In the genomic region with DNA sequence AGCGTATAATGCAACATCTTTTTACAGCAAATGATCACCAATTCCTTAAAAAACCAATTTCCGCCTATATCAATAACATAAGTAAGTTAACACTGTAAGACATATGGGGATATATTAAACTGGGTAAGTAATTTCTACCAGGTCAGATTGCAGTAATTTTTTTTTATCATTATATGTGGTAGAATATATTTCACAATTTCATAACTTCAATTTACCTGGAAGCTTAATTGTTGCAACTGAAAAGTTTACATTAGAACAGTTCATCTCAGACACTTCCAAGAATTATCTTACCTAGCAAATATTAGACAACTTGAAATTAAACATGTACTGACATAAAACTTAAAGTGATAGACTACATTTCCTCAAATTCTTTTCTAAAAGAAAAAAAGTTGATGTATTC, we compare ENCODE assay signal across 11 cellular contexts. TPM values are rescaled to one million over a fixed set of nuclear protein-coding genes. Genes with fewer than 3 reads are reported as not detected.
DNase-seq lines count a peak whose midpoint lies in the region; ATAC-seq, FAIRE-seq and TF ChIP-seq lines count a peak whose summit lies in the region.
"Had no signal": no experiment of that assay in that cellular context is flagged by ENCODE, and none has a peak within 500 bp of the region (broad histone marks: within the 10 kb centered on the region; RNA-seq: fewer than 3 reads in every experiment).

No MANE protein-coding gene starts in this region.

- FAIRE-seq in urothelium cell line (lab: Jason Lieb, UNC) = no peak
- FAIRE-seq: islet of Langerhans had no signal

- CTCF ChIA-PET in T-cell (lab: Charles Lee) = no interaction called here

- peaks cover 15% of the 10 kb centered on the region for H3K36me3 Mint-ChIP-seq in T-helper 2 cell treated with Interferon-gamma antibody and Interleukin-4, amounts not matched to agents 5 μg/mL and 100 μg/mL, for 36 hours (ENCODE audit: low read depth)
- H3K36me3 Mint-ChIP-seq in T-cell = no peaks in the 10 kb centered on the region

- ATAC-seq in T-cell (replicated peaks in 1 of 4) = no peak

- H3K4me1 Mint-ChIP-seq in T-helper 2 cell treated with Interferon-gamma antibody and Interleukin-4, amounts not matched to agents 5 μg/mL and 100 μg/mL, for 36 hours (ENCODE audit: low read depth) = peaks cover 47% of the 10 kb centered on the region
- peaks cover 80 to 92% (median 81%) of the 10 kb centered on the region in 3 donors for H3K4me1 Mint-ChIP-seq in T-cell

- DNase-seq in T-helper 2 cell treated with Interferon-gamma antibody and Interleukin-4, amounts not matched to agents 5 μg/mL and 100 μg/mL, for 36 hours (ENCODE audit: low spot score) = no peak
- DNase-seq in T-helper 2 cell (no peak), T-cell (no peak), fibroblast of mammary gland (ENCODE audit: low read depth) (no peak), skeletal muscle cell (ENCODE audit: low read depth) (no peak), SW480 (ENCODE audit: low spot score) (no peak), urothelium cell line (ENCODE audit: low spot score) (no peak), LoVo (ENCODE audit: low spot score) (no peak)
- DNase-seq: amniotic stem cell, NCI-H1105 treated with DMSO at 0.1 percent for 48 hours had no signal

- H3K27me3 Mint-ChIP-seq in T-helper 2 cell treated with Interferon-gamma antibody and Interleukin-4, amounts not matched to agents 5 μg/mL and 100 μg/mL, for 36 hours (ENCODE audit: low read depth) = peaks cover 2% of the 10 kb centered on the region
- H3K27me3 Mint-ChIP-seq in T-cell = no peaks in the 10 kb centered on the region

- peak overlapping the region; percentile 87 for H3K4me3 ChIP-seq in fibroblast of mammary gland (ENCODE audit: control insufficient read depth, low read depth, low read length)
- H3K4me3 ChIP-seq in skeletal muscle cell (ENCODE audit: low read depth, low read length) = peak overlapping the region; percentile 87

- no peak for TF ChIP-seq CTCF in fibroblast of mammary gland (conservative IDR thresholded peaks at IDR 0.05; ENCODE audit: control insufficient read depth, insufficient read depth, low read depth, low read length)

- H3K27ac Mint-ChIP-seq in T-helper 2 cell treated with Interferon-gamma antibody and Interleukin-4, amounts not matched to agents 5 μg/mL and 100 μg/mL, for 36 hours = no peak overlapping the region
- no peak overlapping the region for H3K27ac Mint-ChIP-seq in T-cell

- peak overlapping the region; percentile 95 for H3K4me3 Mint-ChIP-seq in T-helper 2 cell treated with Interferon-gamma antibody and Interleukin-4, amounts not matched to agents 5 μg/mL and 100 μg/mL, for 36 hours
- H3K4me3 Mint-ChIP-seq in T-cell = peak overlapping the region; percentile 62 to 97 (median 96)

- POLR2A ChIA-PET in T-cell (lab: Charles Lee) = no interaction called here

- H3K9me3 Mint-ChIP-seq in T-helper 2 cell treated with Interferon-gamma antibody and Interleukin-4, amounts not matched to agents 5 μg/mL and 100 μg/mL, for 36 hours = no peaks in the 10 kb centered on the region
- H3K9me3 Mint-ChIP-seq in T-cell = no peaks in the 10 kb centered on the region

RNA-seq across cellular contexts. Expression of a gene that starts 2.8 kb away (rescaled TPM):
- 1 to 10 TPM; 8.3 to 9.9 (median 8.6) TPM for total RNA-seq in T-cell

RNA-seq across cellular contexts. Expression of a gene that starts 51.9 kb away (rescaled TPM):
- under 1 TPM; 0.41 to 0.93 (median 0.44) TPM for total RNA-seq in T-cell
